ENCODE assay signal across 9 cellular contexts in the genomic region with DNA sequence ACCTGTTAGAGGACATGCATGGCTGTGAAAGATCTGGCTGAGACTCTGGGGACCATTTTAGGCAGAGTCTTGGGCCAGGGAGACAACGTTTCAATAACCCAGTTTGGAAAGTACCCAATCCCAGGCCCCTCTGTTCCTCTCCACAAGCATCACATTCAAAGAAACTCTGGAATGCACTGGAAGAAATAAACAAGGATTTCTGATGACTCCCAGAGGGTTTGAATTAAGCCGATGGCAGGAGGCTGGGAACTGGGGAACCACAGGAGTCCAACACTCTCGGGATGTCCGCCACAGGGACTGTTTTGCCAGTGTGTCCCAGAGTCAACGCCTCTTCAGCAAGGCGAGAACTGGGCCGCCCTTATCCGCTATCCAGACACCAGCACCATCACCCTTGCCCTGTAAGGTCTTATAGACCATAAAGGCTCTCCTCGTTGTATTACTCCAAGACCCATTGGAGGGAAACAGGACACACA. TPM values are rescaled to one million over a fixed set of nuclear protein-coding genes. Genes with fewer than 3 reads are reported as not detected.
DNase-seq lines count a peak whose midpoint lies in the region; ATAC-seq and TF ChIP-seq lines count a peak whose summit lies in the region.
"Had no signal": no experiment of that assay in that cellular context is flagged by ENCODE, and none has a peak within 500 bp of the region (broad histone marks: within the 10 kb centered on the region; RNA-seq: fewer than 3 reads in every experiment).

No MANE protein-coding gene starts in this region.

- intact Hi-C loops in adrenal gland (cut with DNase I) = loop anchor here (5.0 kb wide), 1 partner anchor 240 kb away; no protein-coding TSS in a partner anchor

- H3K4me3 Mint-ChIP-seq in T-helper 2 cell treated with Interferon-gamma antibody and Interleukin-4, amounts not matched to agents 5 μg/mL and 100 μg/mL, for 36 hours = no peak overlapping the region

- TF ChIP-seq POLR2A in adrenal gland (IDR thresholded peaks at IDR 0.05) = no peak

- H3K27me3 ChIP-seq in adrenal gland = no peaks in the 10 kb centered on the region
- H3K27me3 ChIP-seq in rectal smooth muscle tissue (ENCODE audit: control insufficient read depth, insufficient read depth, low read length) = no peaks in the 10 kb centered on the region

- peak overlapping the region; percentile 27 to 72 (median 46) for H3K4me3 ChIP-seq in adrenal gland
- H3K4me3 ChIP-seq in rectal smooth muscle tissue (ENCODE audit: low read length) = peak overlapping the region; percentile 91

- H3K9me3 ChIP-seq in ES-I3 (ENCODE audit: control insufficient read depth, insufficient read depth, low read length) (no peaks in the 10 kb centered on the region), adrenal gland (replicated peaks in 1 of 3) (no peaks in the 10 kb centered on the region)

- DNase-seq in adrenal gland (peak in 1 of 7 donors; percentile 20), hepatic stellate cell (ENCODE audit: low spot score) (peak; percentile 31), NCI-H1436 (lab: John Stamatoyannopoulos, UW) (no peak)
- no peak for DNase-seq in stimulated activated CD4-positive, alpha-beta T cell treated with anti-CD3 and anti-CD28 coated beads, Interleukin-4, amount 100 ng/mL, for 4 hours
- DNase-seq in T-helper 2 cell treated with Interferon-gamma antibody and Interleukin-4, amounts not matched to agents 5 μg/mL and 100 μg/mL, for 36 hours (ENCODE audit: low spot score) = no peak
- DNase-seq: NCI-H1694 treated with DMSO at 0.1 percent for 48 hours had no signal

- no peak overlapping the region for H3K27ac Mint-ChIP-seq in T-helper 2 cell treated with Interferon-gamma antibody and Interleukin-4, amounts not matched to agents 5 μg/mL and 100 μg/mL, for 36 hours

- peaks cover 12% of the 10 kb centered on the region for H3K4me1 Mint-ChIP-seq in T-helper 2 cell treated with Interferon-gamma antibody and Interleukin-4, amounts not matched to agents 5 μg/mL and 100 μg/mL, for 36 hours (ENCODE audit: low read depth)

- no peaks in the 10 kb centered on the region for H3K36me3 ChIP-seq in ES-I3 (ENCODE audit: insufficient read depth, low read length)
- H3K36me3 ChIP-seq in adrenal gland (replicated peaks in 1 of 2) = peaks cover 0 to 16% of the 10 kb centered on the region in 2 donors
- H3K36me3 ChIP-seq in rectal smooth muscle tissue (ENCODE audit: control insufficient read depth, insufficient read depth, low read length) = peaks cover 17% of the 10 kb centered on the region

- ATAC-seq in HG03175 (IDR thresholded peaks at IDR 0.05; ENCODE audit: unreplicated experiment) = no peak

- TF ChIP-seq CTCF in adrenal gland (IDR thresholded peaks at IDR 0.05) = no peak

- no peaks in the 10 kb centered on the region for H3K4me1 ChIP-seq in ES-I3 (ENCODE audit: insufficient read depth, low read length)
- H3K4me1 ChIP-seq in adrenal gland (replicated peaks in 1 of 2) = peaks cover 12 to 40% of the 10 kb centered on the region in 2 donors
- H3K4me1 ChIP-seq in rectal smooth muscle tissue (ENCODE audit: control insufficient read depth, insufficient read depth, low read length) = peaks cover 28% of the 10 kb centered on the region

- H3K27ac ChIP-seq in adrenal gland (peak overlapping the region; percentile 49 to 97 (median 94)), rectal smooth muscle tissue (ENCODE audit: low read depth, low read length) (peak overlapping the region; percentile 94)

- H3K9ac ChIP-seq in ES-I3 (ENCODE audit: low read depth, low read length) = peak overlapping the region; percentile 61; the same call in 1 of the 2 replicates
- peak overlapping the region; percentile 89 for H3K9ac ChIP-seq in rectal smooth muscle tissue (ENCODE audit: low read length)

- WGBS in adrenal gland, 4 donors = 25 to 37% (median 29%) methylated on average over 3 to 9 of the region's 9 CpGs

- no peaks in the 10 kb centered on the region for H3K9me3 Mint-ChIP-seq in T-helper 2 cell treated with Interferon-gamma antibody and Interleukin-4, amounts not matched to agents 5 μg/mL and 100 μg/mL, for 36 hours

- H3K27me3 Mint-ChIP-seq in T-helper 2 cell treated with Interferon-gamma antibody and Interleukin-4, amounts not matched to agents 5 μg/mL and 100 μg/mL, for 36 hours (ENCODE audit: low read depth) = peaks cover 87% of the 10 kb centered on the region

- H3K36me3 Mint-ChIP-seq in T-helper 2 cell treated with Interferon-gamma antibody and Interleukin-4, amounts not matched to agents 5 μg/mL and 100 μg/mL, for 36 hours (ENCODE audit: low read depth) = no peaks in the 10 kb centered on the region

RNA-seq across cellular contexts. Expression of a gene that starts 3.3 kb away (rescaled TPM):
- total RNA-seq in adrenal gland = 100 to 1,000 TPM in 2 of 8 donors, 10 to 100 TPM in 6; 35.7 to 142 (median 91.7) TPM
- 10 to 100 TPM; 17.1 to 54.1 (median 45.6) TPM for polyA plus RNA-seq in adrenal gland
